Comparison of ENCODE assay signal across 2 cellular contexts in genomic region chr22:40202225-40202944, GRCh38.
A peak's percentile ranks its signal among the peaks of the same experiment; 100 is the strongest.
TF ChIP-seq lines count a peak whose summit lies in the region.

No MANE protein-coding gene starts in this region.

TF ChIP-seq in GM12878, 131 proteins besides CTCF, POLR2A, EP300 and RAD21 (continues in another document):
- TF ChIP-seq RUNX3 (IDR thresholded peaks at IDR 0.05; ENCODE audit: low read length) (peak; percentile 57), HSF1 (IDR thresholded peaks at IDR 0.05; ENCODE audit: low read depth, low read length) (no peak), SIN3A (IDR thresholded peaks at IDR 0.05; ENCODE audit: low read depth, low read length) (no peak), ZNF384 (IDR thresholded peaks at IDR 0.05; ENCODE audit: borderline replicate concordance, low read depth, low read length) (peak; percentile 59; the same call in 1 of the 2 replicates), HCFC1 (IDR thresholded peaks at IDR 0.05; ENCODE audit: low read length) (no peak), RBBP5 (conservative IDR thresholded peaks at IDR 0.05) (no peak), MEF2A (IDR thresholded peaks at IDR 0.05; ENCODE audit: insufficient read depth, low read depth, low read length) (peak; percentile 69; the same call in 1 of the 2 replicates), NFXL1 (IDR thresholded peaks at IDR 0.05; ENCODE audit: borderline replicate concordance) (no peak), SRF (IDR thresholded peaks at IDR 0.05; ENCODE audit: low read depth in 2 of 2, low read length in 2 of 2) (no peak), CBX3 (IDR thresholded peaks at IDR 0.05; ENCODE audit: borderline replicate concordance, low read depth) (no peak), NBN (IDR thresholded peaks at IDR 0.05) (no peak), FOS (IDR thresholded peaks at IDR 0.05; ENCODE audit: borderline replicate concordance, extremely low read depth, insufficient read length) (no peak), REST (IDR thresholded peaks at IDR 0.05; ENCODE audit: low read depth, low read length) (no peak), IRF4 (IDR thresholded peaks at IDR 0.05; ENCODE audit: low read depth, low read length) (no peak), ZBTB40 (IDR thresholded peaks at IDR 0.05; ENCODE audit: borderline replicate concordance) (no peak), SMC3 (IDR thresholded peaks at IDR 0.05; ENCODE audit: borderline replicate concordance, low read length) (no peak), STAT1 (conservative IDR thresholded peaks at IDR 0.05) (no peak), RELB (IDR thresholded peaks at IDR 0.05; ENCODE audit: low read depth) (no peak), KDM1A (IDR thresholded peaks at IDR 0.05; ENCODE audit: borderline replicate concordance) (no peak), IKZF1 (conservative IDR thresholded peaks at IDR 0.05) (no peak)

TF ChIP-seq in SK-N-SH, 30 proteins besides CTCF, POLR2A, EP300 and RAD21:
- TF ChIP-seq PBX3 (IDR thresholded peaks at IDR 0.05) (no peak), SMC3 (IDR thresholded peaks at IDR 0.05; ENCODE audit: low read depth, low read length) (no peak), GATA2 (CRISPR knock-in tag; IDR thresholded peaks at IDR 0.05) (no peak)
